Comparison of ENCODE assay signal across 8 cellular contexts in genomic region chr3:69051796-69052566, GRCh38.
DNase-seq lines count a peak whose midpoint lies in the region; ATAC-seq and TF ChIP-seq lines count a peak whose summit lies in the region.

TSS of gene TMF1 (minus strand) at chr3:69052333. CDS start at chr3:69052086, 247 bp downstream.

- DNase-seq in activated naive CD4-positive, alpha-beta T cell treated with Interleukin-2 at 50 U/mL for 16 hours, result peak; percentile 96
- no peak for DNase-seq in activated naive CD4-positive, alpha-beta T cell (lab: John Stamatoyannopoulos, UW)
- peak; percentile 99 for DNase-seq in left kidney (ENCODE audit: low read depth, low spot score)
- DNase-seq in stimulated activated CD4-positive, alpha-beta T cell treated with anti-CD3 and anti-CD28 coated beads, Interleukin-2, amount 100 ng/mL, for 48 hours, result peak; percentile 95 to 96
- no peak for DNase-seq in GF-D8 (lab: John Stamatoyannopoulos, UW)

- H3K4me3 ChIP-seq in WI38 (ENCODE audit: low read depth, low read length), result peak within 1 kb of the TSS; percentile 98

- H3K27ac ChIP-seq in cingulate gyrus (ENCODE audit: low read depth, low read length), result peak within 1 kb of the TSS; percentile 78

- peak; percentile 95 for ATAC-seq in HG03342 (IDR thresholded peaks at IDR 0.05; ENCODE audit: unreplicated experiment)

- TF ChIP-seq CTCF in WI38 (IDR thresholded peaks at IDR 0.05; ENCODE audit: low read depth, low read length), result no peak

Comparison
In these comparisons a context has a peak if more than half of its experiments do, and no peak if none do; other contexts are left out.
1. DNase-seq: peak in activated naive CD4-positive, alpha-beta T cell treated with Interleukin-2 at 50 U/mL for 16 hours (single experiment), left kidney (single experiment) and stimulated activated CD4-positive, alpha-beta T cell treated with anti-CD3 and anti-CD28 coated beads, Interleukin-2, amount 100 ng/mL, for 48 hours (2 of 2); none in activated naive CD4-positive, alpha-beta T cell (0 of 4) and GF-D8 (single experiment).